Comparison of ENCODE assay signal across 1 cellular context in genomic region chr1:58898739-58899580, GRCh38.
A peak's percentile ranks its signal among the peaks of the same experiment; 100 is the strongest.
TF ChIP-seq lines count a peak whose summit lies in the region.

No MANE protein-coding gene starts in this region.

TF ChIP-seq in K562, 482 proteins besides CTCF, POLR2A, EP300 and RAD21 (continued from another document and continues in another):
- TF ChIP-seq, protein P1, sequence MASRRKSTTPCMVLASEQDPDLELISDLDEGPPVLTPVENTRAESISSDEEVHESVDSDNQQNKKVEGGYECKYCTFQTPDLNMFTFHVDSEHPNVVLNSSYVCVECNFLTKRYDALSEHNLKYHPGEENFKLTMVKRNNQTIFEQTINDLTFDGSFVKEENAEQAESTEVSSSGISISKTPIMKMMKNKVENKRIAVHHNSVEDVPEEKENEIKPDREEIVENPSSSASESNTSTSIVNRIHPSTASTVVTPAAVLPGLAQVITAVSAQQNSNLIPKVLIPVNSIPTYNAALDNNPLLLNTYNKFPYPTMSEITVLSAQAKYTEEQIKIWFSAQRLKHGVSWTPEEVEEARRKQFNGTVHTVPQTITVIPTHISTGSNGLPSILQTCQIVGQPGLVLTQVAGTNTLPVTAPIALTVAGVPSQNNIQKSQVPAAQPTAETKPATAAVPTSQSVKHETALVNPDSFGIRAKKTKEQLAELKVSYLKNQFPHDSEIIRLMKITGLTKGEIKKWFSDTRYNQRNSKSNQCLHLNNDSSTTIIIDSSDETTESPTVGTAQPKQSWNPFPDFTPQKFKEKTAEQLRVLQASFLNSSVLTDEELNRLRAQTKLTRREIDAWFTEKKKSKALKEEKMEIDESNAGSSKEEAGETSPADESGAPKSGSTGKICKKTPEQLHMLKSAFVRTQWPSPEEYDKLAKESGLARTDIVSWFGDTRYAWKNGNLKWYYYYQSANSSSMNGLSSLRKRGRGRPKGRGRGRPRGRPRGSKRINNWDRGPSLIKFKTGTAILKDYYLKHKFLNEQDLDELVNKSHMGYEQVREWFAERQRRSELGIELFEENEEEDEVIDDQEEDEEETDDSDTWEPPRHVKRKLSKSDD (conservative IDR thresholded peaks at IDR 0.05; ENCODE audit: low read length) = no peak
- no peak for TF ChIP-seq TAF15 (IDR thresholded peaks at IDR 0.05; ENCODE audit: low read depth, low read length)
- TF ChIP-seq MEF2A (IDR thresholded peaks at IDR 0.05; ENCODE audit: control insufficient read depth, low read depth, low read length) = peak; percentile 54; the same call in 1 of the 2 replicates
- peak; percentile 80 for TF ChIP-seq MTA1 (IDR thresholded peaks at IDR 0.05; ENCODE audit: borderline replicate concordance)
- TF ChIP-seq, protein P2, sequence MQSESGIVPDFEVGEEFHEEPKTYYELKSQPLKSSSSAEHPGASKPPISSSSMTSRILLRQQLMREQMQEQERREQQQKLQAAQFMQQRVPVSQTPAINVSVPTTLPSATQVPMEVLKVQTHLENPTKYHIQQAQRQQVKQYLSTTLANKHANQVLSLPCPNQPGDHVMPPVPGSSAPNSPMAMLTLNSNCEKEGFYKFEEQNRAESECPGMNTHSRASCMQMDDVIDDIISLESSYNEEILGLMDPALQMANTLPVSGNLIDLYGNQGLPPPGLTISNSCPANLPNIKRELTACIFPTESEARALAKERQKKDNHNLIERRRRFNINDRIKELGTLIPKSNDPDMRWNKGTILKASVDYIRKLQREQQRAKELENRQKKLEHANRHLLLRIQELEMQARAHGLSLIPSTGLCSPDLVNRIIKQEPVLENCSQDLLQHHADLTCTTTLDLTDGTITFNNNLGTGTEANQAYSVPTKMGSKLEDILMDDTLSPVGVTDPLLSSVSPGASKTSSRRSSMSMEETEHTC (IDR thresholded peaks at IDR 0.05) = peak; percentile 97
- peak; percentile 95 for TF ChIP-seq RAD51 (IDR thresholded peaks at IDR 0.05; ENCODE audit: borderline replicate concordance, low read depth)
- peak; percentile 96 to 99 for TF ChIP-seq TEAD1 (CRISPR knock-in tag; IDR thresholded peaks at IDR 0.05)
- TF ChIP-seq ESRRB (CRISPR knock-in tag; IDR thresholded peaks at IDR 0.05; ENCODE audit: borderline replicate concordance) = no peak; the same call in 1 of the 2 replicates
- no peak for TF ChIP-seq SLC30A9 (CRISPR knock-in tag; IDR thresholded peaks at IDR 0.05)
- TF ChIP-seq ZKSCAN1 (IDR thresholded peaks at IDR 0.05; ENCODE audit: low read depth, low read length) = peak; percentile 72; the same call in 1 of the 2 replicates
- no peak for TF ChIP-seq CEBPG (CRISPR knock-in tag; IDR thresholded peaks at IDR 0.05)
- peak; percentile 61 to 89 for TF ChIP-seq CEBPG (tag; conservative IDR thresholded peaks at IDR 0.05 in 1 of 2, IDR thresholded peaks at IDR 0.05 in 1 of 2)
- TF ChIP-seq XRCC4 (IDR thresholded peaks at IDR 0.05; ENCODE audit: extremely low read depth, insufficient read depth, insufficient read length) = no peak
- TF ChIP-seq NFE2 (IDR thresholded peaks at IDR 0.05; ENCODE audit: low read depth) = peak; percentile 60
- peak; percentile 95 for TF ChIP-seq HDAC2 (IDR thresholded peaks at IDR 0.05)
- no peak; the same call in 1 of the 2 replicates for TF ChIP-seq MIER1 (IDR thresholded peaks at IDR 0.05; ENCODE audit: low read depth)
- TF ChIP-seq ZFP36 (IDR thresholded peaks at IDR 0.05; ENCODE audit: low read depth, low read length, partially characterized antibody) = peak; percentile 19
- peak; percentile 94 for TF ChIP-seq SMAD4 (CRISPR knock-in tag; conservative IDR thresholded peaks at IDR 0.05)
- TF ChIP-seq, protein P3, sequence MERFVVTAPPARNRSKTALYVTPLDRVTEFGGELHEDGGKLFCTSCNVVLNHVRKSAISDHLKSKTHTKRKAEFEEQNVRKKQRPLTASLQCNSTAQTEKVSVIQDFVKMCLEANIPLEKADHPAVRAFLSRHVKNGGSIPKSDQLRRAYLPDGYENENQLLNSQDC (CRISPR knock-in tag; IDR thresholded peaks at IDR 0.05) = no peak
- no peak for TF ChIP-seq CBX5 (IDR thresholded peaks at IDR 0.05; ENCODE audit: borderline replicate concordance, low read depth)
- TF ChIP-seq, protein P4, sequence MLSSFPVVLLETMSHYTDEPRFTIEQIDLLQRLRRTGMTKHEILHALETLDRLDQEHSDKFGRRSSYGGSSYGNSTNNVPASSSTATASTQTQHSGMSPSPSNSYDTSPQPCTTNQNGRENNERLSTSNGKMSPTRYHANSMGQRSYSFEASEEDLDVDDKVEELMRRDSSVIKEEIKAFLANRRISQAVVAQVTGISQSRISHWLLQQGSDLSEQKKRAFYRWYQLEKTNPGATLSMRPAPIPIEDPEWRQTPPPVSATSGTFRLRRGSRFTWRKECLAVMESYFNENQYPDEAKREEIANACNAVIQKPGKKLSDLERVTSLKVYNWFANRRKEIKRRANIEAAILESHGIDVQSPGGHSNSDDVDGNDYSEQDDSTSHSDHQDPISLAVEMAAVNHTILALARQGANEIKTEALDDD (IDR thresholded peaks at IDR 0.05) = peak; percentile 87
- TF ChIP-seq TRIM28 (IDR thresholded peaks at IDR 0.05) = peak; percentile 65; the same call in 1 of the 2 replicates
- TF ChIP-seq FOXJ2 (tag; IDR thresholded peaks at IDR 0.05) = peak; percentile 92
- peak; percentile 93 for TF ChIP-seq NFIC (IDR thresholded peaks at IDR 0.05)
- no peak for TF ChIP-seq ZNF57 (CRISPR knock-in tag; IDR thresholded peaks at IDR 0.05)
- peak; percentile 73; the same call in 1 of the 2 replicates for TF ChIP-seq ZEB2 (IDR thresholded peaks at IDR 0.05)
- TF ChIP-seq CLOCK (CRISPR knock-in tag; IDR thresholded peaks at IDR 0.05; ENCODE audit: borderline replicate concordance) = peak; percentile 90; the same call in 1 of the 2 replicates
- TF ChIP-seq ZNF668 (CRISPR knock-in tag; IDR thresholded peaks at IDR 0.05) = 0 out of 2 replicates have a peak, but pooled peaks have one; percentile 8
- TF ChIP-seq ZNF507 (tag; conservative IDR thresholded peaks at IDR 0.05) = no peak
- TF ChIP-seq ZNF583 (CRISPR knock-in tag; IDR thresholded peaks at IDR 0.05) = no peak
- TF ChIP-seq, protein P5, sequence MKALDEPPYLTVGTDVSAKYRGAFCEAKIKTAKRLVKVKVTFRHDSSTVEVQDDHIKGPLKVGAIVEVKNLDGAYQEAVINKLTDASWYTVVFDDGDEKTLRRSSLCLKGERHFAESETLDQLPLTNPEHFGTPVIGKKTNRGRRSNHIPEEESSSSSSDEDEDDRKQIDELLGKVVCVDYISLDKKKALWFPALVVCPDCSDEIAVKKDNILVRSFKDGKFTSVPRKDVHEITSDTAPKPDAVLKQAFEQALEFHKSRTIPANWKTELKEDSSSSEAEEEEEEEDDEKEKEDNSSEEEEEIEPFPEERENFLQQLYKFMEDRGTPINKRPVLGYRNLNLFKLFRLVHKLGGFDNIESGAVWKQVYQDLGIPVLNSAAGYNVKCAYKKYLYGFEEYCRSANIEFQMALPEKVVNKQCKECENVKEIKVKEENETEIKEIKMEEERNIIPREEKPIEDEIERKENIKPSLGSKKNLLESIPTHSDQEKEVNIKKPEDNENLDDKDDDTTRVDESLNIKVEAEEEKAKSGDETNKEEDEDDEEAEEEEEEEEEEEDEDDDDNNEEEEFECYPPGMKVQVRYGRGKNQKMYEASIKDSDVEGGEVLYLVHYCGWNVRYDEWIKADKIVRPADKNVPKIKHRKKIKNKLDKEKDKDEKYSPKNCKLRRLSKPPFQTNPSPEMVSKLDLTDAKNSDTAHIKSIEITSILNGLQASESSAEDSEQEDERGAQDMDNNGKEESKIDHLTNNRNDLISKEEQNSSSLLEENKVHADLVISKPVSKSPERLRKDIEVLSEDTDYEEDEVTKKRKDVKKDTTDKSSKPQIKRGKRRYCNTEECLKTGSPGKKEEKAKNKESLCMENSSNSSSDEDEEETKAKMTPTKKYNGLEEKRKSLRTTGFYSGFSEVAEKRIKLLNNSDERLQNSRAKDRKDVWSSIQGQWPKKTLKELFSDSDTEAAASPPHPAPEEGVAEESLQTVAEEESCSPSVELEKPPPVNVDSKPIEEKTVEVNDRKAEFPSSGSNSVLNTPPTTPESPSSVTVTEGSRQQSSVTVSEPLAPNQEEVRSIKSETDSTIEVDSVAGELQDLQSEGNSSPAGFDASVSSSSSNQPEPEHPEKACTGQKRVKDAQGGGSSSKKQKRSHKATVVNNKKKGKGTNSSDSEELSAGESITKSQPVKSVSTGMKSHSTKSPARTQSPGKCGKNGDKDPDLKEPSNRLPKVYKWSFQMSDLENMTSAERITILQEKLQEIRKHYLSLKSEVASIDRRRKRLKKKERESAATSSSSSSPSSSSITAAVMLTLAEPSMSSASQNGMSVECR (CRISPR knock-in tag; IDR thresholded peaks at IDR 0.05) = no peak
- TF ChIP-seq E4F1 (CRISPR knock-in tag; IDR thresholded peaks at IDR 0.05; ENCODE audit: borderline replicate concordance) = no peak
- peak; percentile 89 for TF ChIP-seq ILF3 (IDR thresholded peaks at IDR 0.05; ENCODE audit: borderline replicate concordance)
- TF ChIP-seq ESRRA (IDR thresholded peaks at IDR 0.05; ENCODE audit: borderline replicate concordance, low read depth) = peak; percentile 96
- no peak for TF ChIP-seq HBP1 (CRISPR knock-in tag; IDR thresholded peaks at IDR 0.05)
- no peak for TF ChIP-seq CSDE1 (IDR thresholded peaks at IDR 0.05)
- TF ChIP-seq MAFF (IDR thresholded peaks at IDR 0.05; ENCODE audit: low read length) = no peak; the same call in 1 of the 2 replicates
- no peak; the same call in 1 of the 2 replicates for TF ChIP-seq SMC3 (conservative IDR thresholded peaks at IDR 0.05; ENCODE audit: insufficient read depth, low read depth, low read length)
- no peak for TF ChIP-seq FOS (IDR thresholded peaks at IDR 0.05; ENCODE audit: extremely low read depth, insufficient read length)
- TF ChIP-seq UBTF (IDR thresholded peaks at IDR 0.05; ENCODE audit: borderline replicate concordance in 1 of 2, low read depth in 2 of 2, low read length in 2 of 2) = peak in 1 of 2 experiments; percentile 61; a peak in 1 of 4 replicates
- peak; percentile 93 for TF ChIP-seq PML (IDR thresholded peaks at IDR 0.05; ENCODE audit: low read length)
- TF ChIP-seq, protein P6, sequence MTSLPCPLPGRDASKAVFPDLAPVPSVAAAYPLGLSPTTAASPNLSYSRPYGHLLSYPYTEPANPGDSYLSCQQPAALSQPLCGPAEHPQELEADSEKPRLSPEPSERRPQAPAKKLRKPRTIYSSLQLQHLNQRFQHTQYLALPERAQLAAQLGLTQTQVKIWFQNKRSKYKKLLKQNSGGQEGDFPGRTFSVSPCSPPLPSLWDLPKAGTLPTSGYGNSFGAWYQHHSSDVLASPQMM (CRISPR knock-in tag; IDR thresholded peaks at IDR 0.05) = no peak
- no peak; a peak in 1 of 4 replicates for TF ChIP-seq MCM7 (IDR thresholded peaks at IDR 0.05)
- no peak for TF ChIP-seq TAF7 (tag; IDR thresholded peaks at IDR 0.05)
- TF ChIP-seq FOXA3 (CRISPR knock-in tag; conservative IDR thresholded peaks at IDR 0.05 in 1 of 2, IDR thresholded peaks at IDR 0.05 in 1 of 2) = peak; percentile 89 to 90; a peak in 3 of 4 replicates
